Comparison of ENCODE assay signal across 1 cellular context in genomic region chr6:39904946-39905639, GRCh38.
TF ChIP-seq lines count a peak whose summit lies in the region.

No MANE protein-coding gene starts in this region.

TF ChIP-seq in HepG2, 621 proteins besides CTCF, POLR2A, EP300 and RAD21 (continued from another document):
- TF ChIP-seq, protein P1, sequence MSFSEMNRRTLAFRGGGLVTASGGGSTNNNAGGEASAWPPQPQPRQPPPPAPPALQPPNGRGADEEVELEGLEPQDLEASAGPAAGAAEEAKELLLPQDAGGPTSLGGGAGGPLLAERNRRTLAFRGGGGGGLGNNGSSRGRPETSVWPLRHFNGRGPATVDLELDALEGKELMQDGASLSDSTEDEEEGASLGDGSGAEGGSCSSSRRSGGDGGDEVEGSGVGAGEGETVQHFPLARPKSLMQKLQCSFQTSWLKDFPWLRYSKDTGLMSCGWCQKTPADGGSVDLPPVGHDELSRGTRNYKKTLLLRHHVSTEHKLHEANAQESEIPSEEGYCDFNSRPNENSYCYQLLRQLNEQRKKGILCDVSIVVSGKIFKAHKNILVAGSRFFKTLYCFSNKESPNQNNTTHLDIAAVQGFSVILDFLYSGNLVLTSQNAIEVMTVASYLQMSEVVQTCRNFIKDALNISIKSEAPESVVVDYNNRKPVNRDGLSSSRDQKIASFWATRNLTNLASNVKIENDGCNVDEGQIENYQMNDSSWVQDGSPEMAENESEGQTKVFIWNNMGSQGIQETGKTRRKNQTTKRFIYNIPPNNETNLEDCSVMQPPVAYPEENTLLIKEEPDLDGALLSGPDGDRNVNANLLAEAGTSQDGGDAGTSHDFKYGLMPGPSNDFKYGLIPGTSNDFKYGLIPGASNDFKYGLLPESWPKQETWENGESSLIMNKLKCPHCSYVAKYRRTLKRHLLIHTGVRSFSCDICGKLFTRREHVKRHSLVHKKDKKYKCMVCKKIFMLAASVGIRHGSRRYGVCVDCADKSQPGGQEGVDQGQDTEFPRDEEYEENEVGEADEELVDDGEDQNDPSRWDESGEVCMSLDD (CRISPR knock-in tag; IDR thresholded peaks at IDR 0.05; ENCODE audit: borderline replicate concordance) = no peak
- TF ChIP-seq ZFY (CRISPR knock-in tag; IDR thresholded peaks at IDR 0.05) (no peak), ZBTB20 (CRISPR knock-in tag; IDR thresholded peaks at IDR 0.05; ENCODE audit: borderline replicate concordance, low read depth) (no peak), BORCS8-MEF2B (CRISPR knock-in tag; IDR thresholded peaks at IDR 0.05) (no peak)
- TF ChIP-seq, protein P2, sequence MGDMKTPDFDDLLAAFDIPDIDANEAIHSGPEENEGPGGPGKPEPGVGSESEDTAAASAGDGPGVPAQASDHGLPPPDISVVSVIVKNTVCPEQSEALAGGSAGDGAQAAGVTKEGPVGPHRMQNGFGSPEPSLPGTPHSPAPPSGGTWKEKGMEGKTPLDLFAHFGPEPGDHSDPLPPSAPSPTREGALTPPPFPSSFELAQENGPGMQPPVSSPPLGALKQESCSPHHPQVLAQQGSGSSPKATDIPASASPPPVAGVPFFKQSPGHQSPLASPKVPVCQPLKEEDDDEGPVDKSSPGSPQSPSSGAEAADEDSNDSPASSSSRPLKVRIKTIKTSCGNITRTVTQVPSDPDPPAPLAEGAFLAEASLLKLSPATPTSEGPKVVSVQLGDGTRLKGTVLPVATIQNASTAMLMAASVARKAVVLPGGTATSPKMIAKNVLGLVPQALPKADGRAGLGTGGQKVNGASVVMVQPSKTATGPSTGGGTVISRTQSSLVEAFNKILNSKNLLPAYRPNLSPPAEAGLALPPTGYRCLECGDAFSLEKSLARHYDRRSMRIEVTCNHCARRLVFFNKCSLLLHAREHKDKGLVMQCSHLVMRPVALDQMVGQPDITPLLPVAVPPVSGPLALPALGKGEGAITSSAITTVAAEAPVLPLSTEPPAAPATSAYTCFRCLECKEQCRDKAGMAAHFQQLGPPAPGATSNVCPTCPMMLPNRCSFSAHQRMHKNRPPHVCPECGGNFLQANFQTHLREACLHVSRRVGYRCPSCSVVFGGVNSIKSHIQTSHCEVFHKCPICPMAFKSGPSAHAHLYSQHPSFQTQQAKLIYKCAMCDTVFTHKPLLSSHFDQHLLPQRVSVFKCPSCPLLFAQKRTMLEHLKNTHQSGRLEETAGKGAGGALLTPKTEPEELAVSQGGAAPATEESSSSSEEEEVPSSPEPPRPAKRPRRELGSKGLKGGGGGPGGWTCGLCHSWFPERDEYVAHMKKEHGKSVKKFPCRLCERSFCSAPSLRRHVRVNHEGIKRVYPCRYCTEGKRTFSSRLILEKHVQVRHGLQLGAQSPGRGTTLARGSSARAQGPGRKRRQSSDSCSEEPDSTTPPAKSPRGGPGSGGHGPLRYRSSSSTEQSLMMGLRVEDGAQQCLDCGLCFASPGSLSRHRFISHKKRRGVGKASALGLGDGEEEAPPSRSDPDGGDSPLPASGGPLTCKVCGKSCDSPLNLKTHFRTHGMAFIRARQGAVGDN (CRISPR knock-in tag; IDR thresholded peaks at IDR 0.05) = no peak
